Comparison of ENCODE assay signal across 8 cellular contexts in genomic region chr6:143337201-143337949, GRCh38.
DNase-seq lines count a peak whose midpoint lies in the region; ATAC-seq, FAIRE-seq and TF ChIP-seq lines count a peak whose summit lies in the region.

No MANE protein-coding gene starts in this region.

- H3K79me2 ChIP-seq in HCT116 (ENCODE audit: insufficient read depth, low read length) = no peaks in the 10 kb centered on the region
- no peaks in the 10 kb centered on the region for H3K79me2 ChIP-seq in SK-N-SH (ENCODE audit: insufficient read depth)
- H3K79me2 ChIP-seq in K562 (ENCODE audit: control insufficient read depth, insufficient read depth, low read length) = no peaks in the 10 kb centered on the region

- POLR2A ChIA-PET in HCT116 (lab: Charles Lee) (no interaction called here), SK-N-SH (lab: Yijun Ruan, JAX) (no interaction called here), K562 (lab: Yijun Ruan, JAX) (interaction anchor here (0.5 to 1.1 kb wide), 3 partner anchors 11 to 798 kb away, joined by 3 read pairs; no protein-coding TSS in a partner anchor)

- no peaks in the 10 kb centered on the region for H4K20me1 ChIP-seq in HCT116 (ENCODE audit: insufficient read depth)
- no peaks in the 10 kb centered on the region for H4K20me1 ChIP-seq in SK-N-SH (ENCODE audit: insufficient read depth)
- no peaks in the 10 kb centered on the region for H4K20me1 ChIP-seq in K562 (replicated peaks; ENCODE audit: control insufficient read depth, insufficient read depth, low read length)

- H3K27me3 Mint-ChIP-seq in memory B cell = no peaks in the 10 kb centered on the region
- no peaks in the 10 kb centered on the region for H3K27me3 Mint-ChIP-seq in stimulated activated naive CD8-positive, alpha-beta T cell treated with anti-CD3 and anti-CD28 coated beads, Interleukin-15, amount 100 ng/mL, for 72 hours

- H3K4me2 ChIP-seq in HCT116 (ENCODE audit: low read length) = no peak overlapping the region
- H3K4me2 ChIP-seq in SK-N-SH = peak overlapping the region; percentile 17; the same call in 1 of the 2 replicates
- H3K4me2 ChIP-seq in K562 (ENCODE audit: insufficient read depth, low read length) = no peak overlapping the region

- H3K4me3 ChIP-seq in AG10803 (ENCODE audit: low read length) (no peak overlapping the region), HCT116 (replicated peaks in 1 of 2; ENCODE audit: low read depth in 1 of 2, low read length in 2 of 2) (no peak overlapping the region), SK-N-SH (ENCODE audit: low read depth in 2 of 2, low read length in 1 of 2) (no peak overlapping the region; a peak in 1 of 4 replicates), K562 (no peak overlapping the region)

- H3K9me3 ChIP-seq in HCT116 (ENCODE audit: control insufficient read depth in 1 of 2, insufficient read depth in 1 of 2, low read depth in 1 of 2, low read length in 2 of 2) = no peaks in the 10 kb centered on the region
- H3K9me3 ChIP-seq in SK-N-SH = no peaks in the 10 kb centered on the region
- H3K9me3 ChIP-seq in K562 (replicated peaks; ENCODE audit: control insufficient read depth, insufficient read depth, low read depth, low read length) = no peaks in the 10 kb centered on the region

- DNase-seq in AG10803 (ENCODE audit: low read depth) (no peak), HCT116 (ENCODE audit: low read depth, low spot score) (peak; percentile 18), SK-N-SH (peak; percentile 48), K562 (ENCODE audit: extremely low read depth in 1 of 4, low spot score in 3 of 4) (peak; percentile 49 to 78 (median 57)), memory B cell (ENCODE audit: low spot score in 2 of 2) (peak; percentile 56 to 61), NCI-H446 treated with DMSO at 0.1 percent for 48 hours (lab: John Stamatoyannopoulos, UW) (no peak), NCI-H2029 treated with DMSO at 0.1 percent for 48 hours (lab: John Stamatoyannopoulos, UW) (no peak)
- peak; percentile 36 to 45 for DNase-seq in stimulated activated naive CD8-positive, alpha-beta T cell treated with anti-CD3 and anti-CD28 coated beads, Interleukin-15, amount 100 ng/mL, for 72 hours

- peaks cover 11% of the 10 kb centered on the region for H3F3A ChIP-seq in SK-N-SH (replicated peaks; ENCODE audit: insufficient read depth)

- H3K4me1 ChIP-seq in HCT116 (ENCODE audit: control insufficient read depth in 1 of 2, insufficient read depth in 2 of 2, low read length in 2 of 2) (peaks cover 0 to 22% of the 10 kb centered on the region in 2 experiments; a peak in 3 of 4 replicates), SK-N-SH (ENCODE audit: control insufficient read depth in 1 of 2, insufficient read depth in 2 of 2, low read depth in 1 of 2, low read length in 1 of 2) (no peaks in the 10 kb centered on the region), K562 (replicated peaks in 1 of 2; ENCODE audit: control insufficient read depth in 2 of 2, insufficient read depth in 2 of 2, low read length in 2 of 2) (no peaks in the 10 kb centered on the region)

- H2AFZ ChIP-seq in HCT116 (ENCODE audit: low read depth, low read length, poor library complexity, severe bottlenecking) (no peak overlapping the region), SK-N-SH (ENCODE audit: low read depth) (no peak overlapping the region; the same call in 1 of the 2 replicates), K562 (ENCODE audit: low read depth, low read length) (no peak overlapping the region)

- intact Hi-C loops in HCT116 (cut with micrococcal nuclease) (loop anchor here (5.0 kb wide), 1 partner anchor 645 kb away; no protein-coding TSS in a partner anchor), K562 (cut with micrococcal nuclease) (loop anchor here (2.0 kb wide), 1 partner anchor 645 kb away; no protein-coding TSS in a partner anchor)

- TF ChIP-seq RAD21 in HCT116 (IDR thresholded peaks at IDR 0.05; ENCODE audit: low read depth) (peak; percentile 54; the same call in 1 of the 2 replicates), SK-N-SH (IDR thresholded peaks at IDR 0.05; ENCODE audit: low read length) (peak; percentile 55), K562 (CRISPR knock-in tag; conservative IDR thresholded peaks at IDR 0.05 in 1 of 2, IDR thresholded peaks at IDR 0.05 in 1 of 2) (peak; percentile 17 to 79; a peak in 3 of 4 replicates)

- TF ChIP-seq CTCF in AG10803 (conservative IDR thresholded peaks at IDR 0.05; ENCODE audit: low read length) = peak; percentile 31
- peak in 2 of 3 experiments; percentile 78 to 82; a peak in 4 of 6 replicates for TF ChIP-seq CTCF in HCT116 (IDR thresholded peaks at IDR 0.05 in 2 of 3, conservative IDR thresholded peaks at IDR 0.05 in 1 of 3; ENCODE audit: borderline replicate concordance in 1 of 3, insufficient read depth in 1 of 3, low read depth in 2 of 3, low read length in 2 of 3)
- TF ChIP-seq CTCF in SK-N-SH (IDR thresholded peaks at IDR 0.05) = peak; percentile 54
- peak; percentile 71 to 87 (median 79) for TF ChIP-seq CTCF in K562 (IDR thresholded peaks at IDR 0.05 in 2 of 3, conservative IDR thresholded peaks at IDR 0.05 in 1 of 3; ENCODE audit: insufficient read depth in 2 of 3, low read depth in 1 of 3, low read length in 3 of 3)

- no peaks in the 10 kb centered on the region for H3K9me3 Mint-ChIP-seq in memory B cell
- peaks cover 0 to 9% of the 10 kb centered on the region in 2 donors for H3K9me3 Mint-ChIP-seq in stimulated activated naive CD8-positive, alpha-beta T cell treated with anti-CD3 and anti-CD28 coated beads, Interleukin-15, amount 100 ng/mL, for 72 hours

- no peaks in the 10 kb centered on the region for H3K9me1 ChIP-seq in K562 (ENCODE audit: control insufficient read depth, insufficient read depth, low read length)

- H3K9me2 ChIP-seq in HCT116 (ENCODE audit: insufficient read depth) = no peaks in the 10 kb centered on the region
- H3K9me2 ChIP-seq in SK-N-SH = no peaks in the 10 kb centered on the region

- ATAC-seq in HCT116 = peak; percentile 98
- ATAC-seq in K562 = peak; percentile 98
- ATAC-seq in memory B cell (ENCODE audit: low read depth) = peak; percentile 71
- ATAC-seq in stimulated activated naive CD8-positive, alpha-beta T cell treated with anti-CD3 and anti-CD28 coated beads, Interleukin-15, amount 100 ng/mL, for 72 hours = no peak

- RAD21 ChIA-PET in HCT116 (lab: Charles Lee; ENCODE audit: low non-redundant PET in 1 of 2, low total read pairs in 2 of 2, uncharacterized antibody in 2 of 2, unreplicated experiment in 2 of 2) = no interaction called here

- peak; percentile 55 for FAIRE-seq in K562 (lab: Jason Lieb, UNC)

- in situ Hi-C loops in K562 (cut with MboI) = no loop called here

- WGBS in SK-N-SH (ENCODE audit: low lambda C conversion rate) = 93% methylated on average over 17 of the region's 17 CpGs
- WGBS in K562 (ENCODE audit: insufficient coverage, low coverage, missing lambda C conversion rate) = 66% methylated on average over 17 of the region's 17 CpGs

- H3K4me1 Mint-ChIP-seq in memory B cell = peaks cover 3% of the 10 kb centered on the region
- peaks cover 6% of the 10 kb centered on the region for H3K4me1 Mint-ChIP-seq in stimulated activated naive CD8-positive, alpha-beta T cell treated with anti-CD3 and anti-CD28 coated beads, Interleukin-15, amount 100 ng/mL, for 72 hours

- TF ChIP-seq POLR2A in HCT116 (IDR thresholded peaks at IDR 0.05; ENCODE audit: borderline replicate concordance, extremely low read depth, insufficient read depth, insufficient read length) (no peak), K562 (conservative IDR thresholded peaks at IDR 0.05) (no peak)

- BruUV-seq in HCT116 (replicated peaks; lab: Mats Ljungman, UMichigan) (no TSS peak), K562 (replicated peaks; lab: Mats Ljungman, UMichigan) (no TSS peak)

- peaks cover 3% of the 10 kb centered on the region for H3K36me3 Mint-ChIP-seq in memory B cell

- TF ChIP-seq EP300 in SK-N-SH (IDR thresholded peaks at IDR 0.05; ENCODE audit: borderline replicate concordance in 1 of 2, low read depth in 1 of 2, low read length in 1 of 2) (no peak), K562 (IDR thresholded peaks at IDR 0.05; ENCODE audit: low read length) (no peak)

- H3K9ac ChIP-seq in HCT116 (ENCODE audit: low read length) (no peak overlapping the region), SK-N-SH (no peak overlapping the region; the same call in 1 of the 2 replicates), K562 (ENCODE audit: insufficient read depth in 1 of 2, low read depth in 2 of 2, low read length in 2 of 2) (no peak overlapping the region)

- H3K27me3 ChIP-seq in HCT116 (ENCODE audit: insufficient read depth, low read length) (no peaks in the 10 kb centered on the region), SK-N-SH (ENCODE audit: insufficient read depth) (no peaks in the 10 kb centered on the region), K562 (ENCODE audit: control insufficient read depth in 2 of 2, insufficient read depth in 2 of 2, low read length in 2 of 2) (no peaks in the 10 kb centered on the region; a peak in 1 of 5 replicates)

- CTCF ChIA-PET in HCT116 (lab: Charles Lee) (interaction anchor here (1.2 to 1.8 kb wide), 2 partner anchors 644 to 863 kb away, joined by 3 to 9 read pairs; no protein-coding TSS in a partner anchor), SK-N-SH (lab: Yijun Ruan, JAX) (interaction anchor here (0.7 to 2.4 kb wide), 15 partner anchors 8 to 862 kb away, joined by 3 to 12 read pairs (median 4); no protein-coding TSS in a partner anchor), K562 (lab: Yijun Ruan, JAX; ENCODE audit: low intra/inter-chr PET ratio) (interaction anchor here (0.6 kb wide), 1 partner anchor 299 kb away, joined by 3 read pairs; no protein-coding TSS in a partner anchor)

- no peak overlapping the region for H3K4me3 Mint-ChIP-seq in memory B cell
- H3K4me3 Mint-ChIP-seq in stimulated activated naive CD8-positive, alpha-beta T cell treated with anti-CD3 and anti-CD28 coated beads, Interleukin-15, amount 100 ng/mL, for 72 hours = no peak overlapping the region

- H3K36me3 ChIP-seq in HCT116 (ENCODE audit: control insufficient read depth in 1 of 2, insufficient read depth in 2 of 2, low read length in 2 of 2) = no peaks in the 10 kb centered on the region
- peaks cover 0 to 9% of the 10 kb centered on the region in 2 experiments for H3K36me3 ChIP-seq in SK-N-SH (replicated peaks in 1 of 2; ENCODE audit: control insufficient read depth in 1 of 2, insufficient read depth in 2 of 2, low read length in 1 of 2)
- H3K36me3 ChIP-seq in K562 (ENCODE audit: control insufficient read depth, insufficient read depth, low read length) = peaks cover 13% of the 10 kb centered on the region; the same call in 2 of the 3 replicates

- no peak overlapping the region for H3K27ac Mint-ChIP-seq in memory B cell
- H3K27ac Mint-ChIP-seq in stimulated activated naive CD8-positive, alpha-beta T cell treated with anti-CD3 and anti-CD28 coated beads, Interleukin-15, amount 100 ng/mL, for 72 hours = no peak overlapping the region

- H3K27ac ChIP-seq in HCT116 (ENCODE audit: low read depth, low read length) = no peak overlapping the region
- peak overlapping the region in 1 of 2 experiments; percentile 79; a peak in 2 of 4 replicates for H3K27ac ChIP-seq in SK-N-SH (ENCODE audit: low read depth in 2 of 2, low read length in 1 of 2)
- H3K27ac ChIP-seq in K562 (ENCODE audit: extremely low read depth, low read depth, low read length) = no peak overlapping the region

TF ChIP-seq in SK-N-SH, 30 proteins besides CTCF, POLR2A, EP300 and RAD21 (continues in another document):
- TF ChIP-seq NRF1 (IDR thresholded peaks at IDR 0.05; ENCODE audit: low read depth, low read length) = no peak

Comparison
In these comparisons a context has a peak if more than half of its experiments do, and no peak if none do; other contexts are left out.
1. DNase-seq: peak in HCT116 (single experiment), SK-N-SH (single experiment), K562 (4 of 4), memory B cell (2 of 2) and stimulated activated naive CD8-positive, alpha-beta T cell treated with anti-CD3 and anti-CD28 coated beads, Interleukin-15, amount 100 ng/mL, for 72 hours (2 of 2); none in AG10803 (single experiment), NCI-H446 treated with DMSO at 0.1 percent for 48 hours (single experiment) and NCI-H2029 treated with DMSO at 0.1 percent for 48 hours (single experiment).
2. Peak in every context shown above with its lines, with median percentiles within 50 percentile points of each other: CTCF ChIP-seq.